1 cellular context compared by ENCODE assay signal in genomic region chr1:174445817-174446216, GRCh38.
A peak's percentile ranks its signal among the peaks of the same experiment; 100 is the strongest.
TF ChIP-seq lines count a peak whose summit lies in the region.

No MANE protein-coding gene starts in this region.

TF ChIP-seq in H1, 55 proteins besides CTCF, POLR2A, EP300 and RAD21 (continued from another document):
- TF ChIP-seq RFX5 (IDR thresholded peaks at IDR 0.05; ENCODE audit: borderline replicate concordance, low read depth, low read length), result peak; percentile 75
TF ChIP-seq in H1: peak in this region for 2.
